ENCODE assay signal across 10 cellular contexts in genomic region chr1:156693858-156694562, GRCh38. TPM values are rescaled to one million over a fixed set of nuclear protein-coding genes. Genes with fewer than 3 reads are reported as not detected.
DNase-seq lines count a peak whose midpoint lies in the region; ATAC-seq and TF ChIP-seq lines count a peak whose summit lies in the region.
"Had no signal": no experiment of that assay in that cellular context is flagged by ENCODE, and none has a peak within 500 bp of the region (broad histone marks: within the 10 kb centered on the region; RNA-seq: fewer than 3 reads in every experiment).

No MANE protein-coding gene starts in this region.

- H3K4me1 Mint-ChIP-seq in endothelial cell (ENCODE audit: unreplicated experiment) (peaks cover 37% of the 10 kb centered on the region), type B pancreatic cell (ENCODE audit: unreplicated experiment) (peaks cover 73% of the 10 kb centered on the region)

- DNase-seq in NCI-H2196 (lab: John Stamatoyannopoulos, UW; ENCODE audit: unreplicated experiment) (peak; percentile 31), NCI-H2196 treated with DMSO at 0.1 percent for 48 hours (lab: John Stamatoyannopoulos, UW; ENCODE audit: unreplicated experiment) (no peak), endothelial cell (ENCODE audit: low spot score) (peak; percentile 40), type B pancreatic cell (ENCODE audit: extremely low spot score, unreplicated experiment) (no peak), amygdala (lab: John Stamatoyannopoulos, UW) (no peak)
- DNase-seq: MV-4-11 had no signal

- H3K27me3 Mint-ChIP-seq in endothelial cell (ENCODE audit: unreplicated experiment) = peaks cover 20% of the 10 kb centered on the region
- H3K27me3 Mint-ChIP-seq in type B pancreatic cell = peaks cover 7% of the 10 kb centered on the region

- H3K27ac Mint-ChIP-seq in endothelial cell (ENCODE audit: unreplicated experiment) (peak overlapping the region; percentile 57), type B pancreatic cell (peak overlapping the region; percentile 94)
- H3K27ac Mint-ChIP-seq: dendritic cell treated with granulocyte-macrophage colony-stimulating factor and Interleukin-4, amounts not matched to agents 40 ng/mL and 50 ng/mL, for 4 days; stimulated activated effector memory CD8-positive, alpha-beta T cell treated with anti-CD3 and anti-CD28 coated beads, Interleukin-12 subunit alpha, Interleukin-12 subunit beta, amount 100 ng/mL, for 72 hours had no signal

- H3K36me3 Mint-ChIP-seq in endothelial cell (ENCODE audit: low read depth, unreplicated experiment) = peaks cover 12% of the 10 kb centered on the region
- peaks cover 13% of the 10 kb centered on the region for H3K36me3 Mint-ChIP-seq in type B pancreatic cell

- H3K4me3 Mint-ChIP-seq in endothelial cell (ENCODE audit: unreplicated experiment) (no peak overlapping the region), type B pancreatic cell (peak overlapping the region; percentile 73)
- H3K4me3 Mint-ChIP-seq: dendritic cell treated with granulocyte-macrophage colony-stimulating factor and Interleukin-4, amounts not matched to agents 40 ng/mL and 50 ng/mL, for 4 days; stimulated activated effector memory CD8-positive, alpha-beta T cell treated with anti-CD3 and anti-CD28 coated beads, Interleukin-12 subunit alpha, Interleukin-12 subunit beta, amount 100 ng/mL, for 72 hours had no signal

- no peak for ATAC-seq in HG03139 (IDR thresholded peaks at IDR 0.05; ENCODE audit: unreplicated experiment)
- ATAC-seq: right cardiac atrium; stimulated activated effector memory CD8-positive, alpha-beta T cell treated with anti-CD3 and anti-CD28 coated beads, Interleukin-12 subunit alpha, Interleukin-12 subunit beta, amount 100 ng/mL, for 72 hours had no signal

- no peak for TF ChIP-seq CTCF in endothelial cell (IDR thresholded peaks at IDR 0.05; ENCODE audit: unreplicated experiment)
- TF ChIP-seq CTCF in type B pancreatic cell (conservative IDR thresholded peaks at IDR 0.05) = peak; percentile 37

- H3K9me3 Mint-ChIP-seq in endothelial cell (ENCODE audit: unreplicated experiment) (no peaks in the 10 kb centered on the region), type B pancreatic cell (no peaks in the 10 kb centered on the region)
- H3K9me3 Mint-ChIP-seq: dendritic cell treated with granulocyte-macrophage colony-stimulating factor and Interleukin-4, amounts not matched to agents 40 ng/mL and 50 ng/mL, for 4 days; stimulated activated effector memory CD8-positive, alpha-beta T cell treated with anti-CD3 and anti-CD28 coated beads, Interleukin-12 subunit alpha, Interleukin-12 subunit beta, amount 100 ng/mL, for 72 hours had no signal

RNA-seq across cellular contexts. Expression of gene CRABP2, which starts 11.4 kb away (rescaled TPM):
- 9.5 TPM for total RNA-seq in endothelial cell (ENCODE audit: unreplicated experiment)
- 83.7 and 370 TPM in 2 replicates for total RNA-seq in type B pancreatic cell (ENCODE audit: low replicate concordance)

RNA-seq across cellular contexts. Expression of gene NES, which starts 16.8 kb away (rescaled TPM):
- 111 TPM for total RNA-seq in endothelial cell (ENCODE audit: unreplicated experiment)
- total RNA-seq in type B pancreatic cell (ENCODE audit: low replicate concordance) = 8.1 and 125 TPM in 2 replicates

RNA-seq across cellular contexts. Expression of gene METTL25B, which starts 34.3 kb away (rescaled TPM):
- total RNA-seq in endothelial cell (ENCODE audit: unreplicated experiment) = 19.3 TPM
- 35.2 and 39.7 TPM in 2 replicates for total RNA-seq in type B pancreatic cell (ENCODE audit: low replicate concordance)

RNA-seq across cellular contexts. Expression of gene ISG20L2, which starts 34.6 kb away (rescaled TPM):
- total RNA-seq in endothelial cell (ENCODE audit: unreplicated experiment) (33.4 TPM), type B pancreatic cell (ENCODE audit: low replicate concordance) (35.3 and 42.0 TPM in 2 replicates)

RNA-seq across cellular contexts. Expression of gene MRPL24, which starts 46.9 kb away (rescaled TPM):
- total RNA-seq in endothelial cell (ENCODE audit: unreplicated experiment) = 26.7 TPM
- 47.4 and 58.6 TPM in 2 replicates for total RNA-seq in type B pancreatic cell (ENCODE audit: low replicate concordance)

Comparison
In these comparisons a context has a peak if more than half of its experiments do, and no peak if none do; other contexts are left out.
1. DNase-seq: peak in NCI-H2196 (single experiment) and endothelial cell (single experiment); none in NCI-H2196 treated with DMSO at 0.1 percent for 48 hours (single experiment), type B pancreatic cell (single experiment) and amygdala (0 of 56).